20 cellular contexts compared by ENCODE assay signal in genomic region chr4:52941450-52941849, GRCh38.
A peak's percentile ranks its signal among the peaks of the same experiment; 100 is the strongest.
DNase-seq lines count a peak whose midpoint lies in the region; ATAC-seq and TF ChIP-seq lines count a peak whose summit lies in the region.
"Had no signal": no experiment of that assay in that cellular context is flagged by ENCODE, and none has a peak within 500 bp of the region (broad histone marks: within the 10 kb centered on the region; RNA-seq: fewer than 3 reads in every experiment).

No MANE protein-coding gene starts in this region.

- intact Hi-C loops in heart right ventricle (cut with DNase I) (loop anchor here in 1 of 10 donors (5.0 kb wide), 1 partner anchor 69 kb away; no protein-coding TSS in a partner anchor), body of pancreas (cut with DNase I) (no loop called here)

- H3K9me3 ChIP-seq in heart right ventricle = no peaks in the 10 kb centered on the region
- no peaks in the 10 kb centered on the region for H3K9me3 ChIP-seq in right atrium auricular region
- no peaks in the 10 kb centered on the region for H3K9me3 ChIP-seq in body of pancreas
- H3K9me3 ChIP-seq in upper lobe of left lung = no peaks in the 10 kb centered on the region
- H3K9me3 ChIP-seq: A549; BE2C; BLaER1 treated with 17β-estradiol and CSF1 and Interleukin-3, amounts not matched to agents 10 nM and 100 nM had no signal

- in situ Hi-C loops in G401 (cut with HindIII; ENCODE audit: low sequenced_read_pairs) = no loop called here

- H3K4me1 ChIP-seq in heart right ventricle (peaks cover 0 to 51% (median 7%) of the 10 kb centered on the region in 9 donors), right atrium auricular region (peaks cover 0 to 20% of the 10 kb centered on the region in 2 donors), body of pancreas (peaks cover 6% of the 10 kb centered on the region), upper lobe of left lung (no peaks in the 10 kb centered on the region)
- H3K4me1 ChIP-seq: A549 had no signal

- no peak for DNase-seq in heart right ventricle
- no peak for DNase-seq in right atrium auricular region (ENCODE audit: low spot score)
- DNase-seq in G401 (ENCODE audit: low spot score) = peak; percentile 64
- peak; percentile 2 for DNase-seq in NCI-H446 treated with DMSO at 0.1 percent for 48 hours (lab: John Stamatoyannopoulos, UW)
- DNase-seq in body of pancreas = no peak
- DNase-seq in SHP77 (lab: John Stamatoyannopoulos, UW) = no peak
- no peak for DNase-seq in upper lobe of left lung
- DNase-seq: 8988T; ACHN; AML-193; BE2C; Calu3; CD4-positive, alpha-beta T cell; CD8-positive, alpha-beta memory T cell; DMS53; DMS79 treated with DMSO at 0.1 percent for 48 hours; H7; HCEC 1CT had no signal

- H3K27ac ChIP-seq in heart right ventricle = no peak overlapping the region
- H3K27ac ChIP-seq in right atrium auricular region = no peak overlapping the region
- H3K27ac ChIP-seq in body of pancreas = no peak overlapping the region
- H3K27ac ChIP-seq in upper lobe of left lung = no peak overlapping the region
- H3K27ac ChIP-seq: A549; BLaER1 treated with 17β-estradiol and CSF1 and Interleukin-3, amounts not matched to agents 10 nM and 100 nM had no signal

- no peak for TF ChIP-seq CTCF in heart right ventricle (IDR thresholded peaks at IDR 0.05)
- TF ChIP-seq CTCF in right atrium auricular region (IDR thresholded peaks at IDR 0.05) = no peak
- TF ChIP-seq CTCF in body of pancreas (IDR thresholded peaks at IDR 0.05) = no peak
- no peak for TF ChIP-seq CTCF in upper lobe of left lung (IDR thresholded peaks at IDR 0.05)

- no peak for TF ChIP-seq EP300 in upper lobe of left lung (IDR thresholded peaks at IDR 0.05)

- no peaks in the 10 kb centered on the region for H3K36me3 ChIP-seq in heart right ventricle
- no peaks in the 10 kb centered on the region for H3K36me3 ChIP-seq in right atrium auricular region
- H3K36me3 ChIP-seq in body of pancreas (replicated peaks in 1 of 2; ENCODE audit: insufficient read depth in 1 of 2, low read depth in 2 of 2) = no peaks in the 10 kb centered on the region
- H3K36me3 ChIP-seq in upper lobe of left lung = no peaks in the 10 kb centered on the region
- H3K36me3 ChIP-seq: BE2C had no signal

- TF ChIP-seq POLR2A in body of pancreas (IDR thresholded peaks at IDR 0.05) (no peak), upper lobe of left lung (IDR thresholded peaks at IDR 0.05) (no peak)

- H3K4me3 ChIP-seq in heart right ventricle (no peak overlapping the region), right atrium auricular region (no peak overlapping the region), body of pancreas (no peak overlapping the region), upper lobe of left lung (no peak overlapping the region)
- H3K4me3 ChIP-seq: A549; BLaER1 treated with 17β-estradiol and CSF1 and Interleukin-3, amounts not matched to agents 10 nM and 100 nM had no signal

- H3K27me3 ChIP-seq in heart right ventricle (no peaks in the 10 kb centered on the region), right atrium auricular region (no peaks in the 10 kb centered on the region), body of pancreas (no peaks in the 10 kb centered on the region), upper lobe of left lung (no peaks in the 10 kb centered on the region)
- H3K27me3 ChIP-seq: BE2C; BLaER1 treated with 17β-estradiol and CSF1 and Interleukin-3, amounts not matched to agents 10 nM and 100 nM had no signal

- WGBS in heart right ventricle, 2 donors = 72 to 78% methylated on average over 3 of the region's 3 CpGs
- 96 to 98% methylated on average over 3 of the region's 3 CpGs for WGBS in body of pancreas, 2 donors
- 90% methylated on average over 3 of the region's 3 CpGs for WGBS in upper lobe of left lung, 2 donors

- ATAC-seq in heart right ventricle = peak in 5 of 8 donors; percentile 40 to 58 (median 51)
- no peak for ATAC-seq in body of pancreas
- ATAC-seq in upper lobe of left lung (ENCODE audit: low FRiP score in 2 of 2) = no peak
- ATAC-seq: A549 had no signal

Comparison
In these comparisons a context has a peak if more than half of its experiments do, and no peak if none do; other contexts are left out.
1. ATAC-seq: peak in heart right ventricle (5 of 8); none in body of pancreas (single experiment) and upper lobe of left lung (0 of 2).
2. DNase-seq: peak in G401 (single experiment) and NCI-H446 treated with DMSO at 0.1 percent for 48 hours (single experiment); none in heart right ventricle (0 of 2), right atrium auricular region (single experiment), body of pancreas (0 of 4), SHP77 (0 of 2) and upper lobe of left lung (0 of 2).